8 cellular contexts compared by ENCODE assay signal in the genomic region with DNA sequence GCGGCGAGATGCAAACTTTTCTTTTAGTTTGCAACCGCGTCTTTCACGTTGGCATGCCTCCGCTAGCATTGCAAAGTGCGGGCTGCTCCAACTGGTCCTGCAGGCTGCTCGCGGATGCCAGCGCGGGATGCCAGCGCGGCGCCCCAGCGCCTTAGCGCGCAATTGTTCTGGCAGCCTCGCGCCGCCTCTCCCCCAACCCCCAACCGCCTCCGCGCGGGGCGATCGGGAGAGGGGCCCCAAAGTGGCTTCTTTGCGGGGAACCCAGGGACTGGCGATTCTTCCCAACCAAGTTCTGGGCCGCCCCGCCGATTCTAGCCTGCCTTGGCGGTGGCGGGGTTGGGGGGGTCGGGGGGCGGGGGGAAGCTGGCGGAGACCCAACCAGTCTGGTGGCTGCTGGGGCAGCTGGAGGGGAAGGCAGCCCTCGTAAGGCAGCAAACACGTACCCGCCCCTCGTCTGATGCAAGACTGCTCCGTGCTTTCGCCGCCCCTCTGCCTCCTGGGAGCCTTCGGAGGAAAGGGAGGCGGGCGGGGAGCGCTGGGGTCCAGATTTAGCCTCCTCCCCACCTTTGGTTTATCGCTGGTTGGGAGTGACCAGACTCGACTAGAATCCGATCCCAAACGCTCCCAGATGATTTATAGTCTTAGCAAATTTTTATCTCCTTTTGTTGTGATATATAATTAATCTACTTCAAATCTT. TPM values are rescaled to one million over a fixed set of nuclear protein-coding genes. Genes with fewer than 3 reads are reported as not detected.
DNase-seq lines count a peak whose midpoint lies in the region; ATAC-seq and TF ChIP-seq lines count a peak whose summit lies in the region.

No MANE protein-coding gene starts in this region.

- H3K27ac ChIP-seq in fibroblast of lung (ENCODE audit: insufficient read depth, low read length) (peak overlapping the region; percentile 35), substantia nigra (ENCODE audit: low read depth, low read length, poor library complexity, severe bottlenecking) (peak overlapping the region; percentile 85)

- peak overlapping the region; percentile 52 for H2AFZ ChIP-seq in fibroblast of lung (ENCODE audit: low read length)

- H3K27me3 ChIP-seq in fibroblast of lung (ENCODE audit: control insufficient read depth, insufficient read depth, low read length), result peaks cover 9% of the 10 kb centered on the region

- peak; percentile 35 for ATAC-seq in HG03066 (IDR thresholded peaks at IDR 0.05; ENCODE audit: low read depth, unreplicated experiment)
- ATAC-seq in natural killer cell, result peak in 2 of 3 donors; percentile 53 to 64

- H3K9me3 ChIP-seq in ES-I3 (ENCODE audit: control insufficient read depth, insufficient read depth, low read length) (no peaks in the 10 kb centered on the region; the same call in 1 of the 2 replicates), fibroblast of lung (ENCODE audit: control insufficient read depth, insufficient read depth, low read depth, low read length) (no peaks in the 10 kb centered on the region)

- no peaks in the 10 kb centered on the region for H4K20me1 ChIP-seq in fibroblast of lung (ENCODE audit: control insufficient read depth, extremely low read depth, insufficient read depth, low read length)

- peak overlapping the region; percentile 90 for H3K4me3 Mint-ChIP-seq in natural killer cell

- peak; percentile 84 for DNase-seq in NCI-H510A treated with DMSO at 0.1 percent for 48 hours (lab: John Stamatoyannopoulos, UW)
- peak; percentile 62 for DNase-seq in activated CD8-positive, alpha-beta memory T cell treated with anti-CD3 and anti-CD28 coated beads, Interleukin-2, amount 50 U/mL, for 4 hours
- DNase-seq in fibroblast of lung (ENCODE audit: low read depth in 2 of 2), result peak; percentile 88 to 94
- DNase-seq in natural killer cell, result no peak
- DNase-seq in substantia nigra (lab: John Stamatoyannopoulos, UW), result peak in 45 of 49 donors; percentile 21 to 82 (median 64)
- DNase-seq in activated gamma-delta T cell (lab: John Stamatoyannopoulos, UW), result no peak

- H3K4me1 Mint-ChIP-seq in natural killer cell, result peaks cover 17 to 20% of the 10 kb centered on the region in 2 donors

- H3K4me3 ChIP-seq in fibroblast of lung (replicated peaks in 1 of 4; ENCODE audit: control extremely low read depth in 1 of 4, insufficient read depth in 1 of 4, low read depth in 3 of 4, low read length in 4 of 4), result peak overlapping the region; percentile 65 to 95 (median 83)

- H3K4me1 ChIP-seq in ES-I3 (ENCODE audit: insufficient read depth, low read length) (peaks cover 20% of the 10 kb centered on the region), fibroblast of lung (ENCODE audit: control insufficient read depth, extremely low read depth, insufficient read depth, low read length) (no peaks in the 10 kb centered on the region)

- H3K36me3 ChIP-seq in ES-I3 (ENCODE audit: insufficient read depth, low read length) (no peaks in the 10 kb centered on the region), fibroblast of lung (ENCODE audit: control insufficient read depth, insufficient read depth, low read length) (no peaks in the 10 kb centered on the region)

- H3K9ac ChIP-seq in ES-I3 (ENCODE audit: low read depth, low read length) (peak overlapping the region; percentile 100), fibroblast of lung (ENCODE audit: insufficient read depth, low read length) (peak overlapping the region; percentile 60)

- H3K9me3 Mint-ChIP-seq in natural killer cell, result no peaks in the 10 kb centered on the region

- peaks cover 8% of the 10 kb centered on the region for H3K79me2 ChIP-seq in fibroblast of lung (ENCODE audit: control insufficient read depth, insufficient read depth, low read length)

- H3K36me3 Mint-ChIP-seq in natural killer cell, result no peaks in the 10 kb centered on the region

- no peak overlapping the region for H3K27ac Mint-ChIP-seq in natural killer cell

- peak overlapping the region; percentile 69 for H3K4me2 ChIP-seq in fibroblast of lung (ENCODE audit: extremely low read depth, insufficient read depth, low read length)

- H3K27me3 Mint-ChIP-seq in natural killer cell (ENCODE audit: low read depth in 2 of 2), result peaks cover 15 to 18% of the 10 kb centered on the region in 2 donors

- intact Hi-C loops in natural killer cell (cut with micrococcal nuclease), result no loop called here

- no peak for TF ChIP-seq CTCF in fibroblast of lung (conservative IDR thresholded peaks at IDR 0.05 in 1 of 2, IDR thresholded peaks at IDR 0.05 in 1 of 2; ENCODE audit: low read depth in 1 of 2, low read length in 2 of 2)
- no peak for TF ChIP-seq CTCF in natural killer cell (IDR thresholded peaks at IDR 0.05)

RNA-seq across cellular contexts. Expression of gene PHGDH, which starts 0.8 kb away (rescaled TPM):
- total RNA-seq in fibroblast of lung, result 201 and 211 TPM in 2 replicates
- polyA plus RNA-seq in fibroblast of lung, result 44.3 and 45.0 TPM in 2 replicates
- polyA plus RNA-seq in fibroblast of lung (2012), result 102 and 136 TPM in 2 replicates
- 69.7 and 208 TPM in 2 replicates for polyA minus RNA-seq in fibroblast of lung (ENCODE audit: low replicate concordance)
- total RNA-seq in natural killer cell, result 1 to 10 TPM; 1.1 to 6.6 (median 5.8) TPM

RNA-seq across cellular contexts. Expression of gene HMGCS2, which starts 56.2 kb away (rescaled TPM):
- total RNA-seq in fibroblast of lung, result not detected in 2 replicates
- not detected in 2 replicates for polyA plus RNA-seq in fibroblast of lung
- polyA plus RNA-seq in fibroblast of lung (2012), result not detected in 2 replicates
- not detected in 2 replicates for polyA minus RNA-seq in fibroblast of lung (ENCODE audit: low replicate concordance)
- total RNA-seq in natural killer cell, result not detected

Comparison
In these comparisons a context has a peak if more than half of its experiments do, and no peak if none do; other contexts are left out.
1. DNase-seq: peak in NCI-H510A treated with DMSO at 0.1 percent for 48 hours (single experiment), activated CD8-positive, alpha-beta memory T cell treated with anti-CD3 and anti-CD28 coated beads, Interleukin-2, amount 50 U/mL, for 4 hours (single experiment), fibroblast of lung (2 of 2) and substantia nigra (45 of 49); none in natural killer cell (single experiment) and activated gamma-delta T cell (single experiment).
2. RNA of gene PHGDH, which starts 0.8 kb away (total RNA-seq): 201 to 211 TPM in fibroblast of lung; 1.1 to 6.6 TPM in natural killer cell; every median in the first group is over 10 times any median in the second.